ENCODE assay signal across 1 cellular context in genomic region chr2:159459279-159459678, GRCh38.
TF ChIP-seq lines count a peak whose summit lies in the region.

No MANE protein-coding gene starts in this region.

TF ChIP-seq in HepG2, 621 proteins besides CTCF, POLR2A, EP300 and RAD21 (continued from another document):
- TF ChIP-seq ZBTB40 (IDR thresholded peaks at IDR 0.05), result no peak
- TF ChIP-seq ZBTB40 (CRISPR knock-in tag; IDR thresholded peaks at IDR 0.05), result no peak
